1 cellular context compared by ENCODE assay signal in genomic region chr20:45343445-45343866, GRCh38.
TF ChIP-seq lines count a peak whose summit lies in the region.

No MANE protein-coding gene starts in this region.

TF ChIP-seq in K562, 482 proteins besides CTCF, POLR2A, EP300 and RAD21 (continues in another document):
- TF ChIP-seq FOXK1 (CRISPR knock-in tag; IDR thresholded peaks at IDR 0.05; ENCODE audit: borderline replicate concordance): no peak
- TF ChIP-seq ZHX1 (conservative IDR thresholded peaks at IDR 0.05; ENCODE audit: low read length): no peak
- no peak for TF ChIP-seq ZNF398 (CRISPR knock-in tag; IDR thresholded peaks at IDR 0.05)
- TF ChIP-seq CREB1 (IDR thresholded peaks at IDR 0.05): no peak
- no peak for TF ChIP-seq CREB1 (CRISPR knock-in tag; IDR thresholded peaks at IDR 0.05)
- no peak for TF ChIP-seq ZNF699 (CRISPR knock-in tag; IDR thresholded peaks at IDR 0.05; ENCODE audit: insufficient replicate concordance)
- TF ChIP-seq CHD1 (IDR thresholded peaks at IDR 0.05; ENCODE audit: low read length): peak; percentile 2
- no peak for TF ChIP-seq TRIM28 (IDR thresholded peaks at IDR 0.05)
- no peak for TF ChIP-seq ZC3H8 (IDR thresholded peaks at IDR 0.05)
- TF ChIP-seq HDAC2 (IDR thresholded peaks at IDR 0.05): 0 out of 2 replicates have a peak, but pooled peaks have one; percentile 68
- no peak for TF ChIP-seq POLR3A (IDR thresholded peaks at IDR 0.05; ENCODE audit: borderline replicate concordance, extremely low read depth, insufficient read depth, insufficient read length)
- TF ChIP-seq RBM14 (IDR thresholded peaks at IDR 0.05; ENCODE audit: borderline replicate concordance, insufficient read depth, low read depth, low read length): no peak
- TF ChIP-seq KDM4B (IDR thresholded peaks at IDR 0.05; ENCODE audit: borderline replicate concordance in 2 of 2, low read depth in 1 of 2): no peak
- no peak for TF ChIP-seq SLC30A9 (CRISPR knock-in tag; IDR thresholded peaks at IDR 0.05)
- TF ChIP-seq MEIS2 (IDR thresholded peaks at IDR 0.05; ENCODE audit: partially characterized antibody): peak; percentile 70
- TF ChIP-seq RBBP5 (IDR thresholded peaks at IDR 0.05; ENCODE audit: borderline replicate concordance, insufficient read depth, low read length, poor library complexity, severe bottlenecking): no peak
- no peak for TF ChIP-seq DEAF1 (CRISPR knock-in tag; IDR thresholded peaks at IDR 0.05)
- TF ChIP-seq E2F8 (IDR thresholded peaks at IDR 0.05; ENCODE audit: low read depth, partially characterized antibody): no peak
- TF ChIP-seq NCOR1 (IDR thresholded peaks at IDR 0.05): peak; percentile 43; the same call in 1 of the 2 replicates
- no peak for TF ChIP-seq CHD2 (IDR thresholded peaks at IDR 0.05; ENCODE audit: low read depth, low read length)
- TF ChIP-seq HDAC1 (IDR thresholded peaks at IDR 0.05): peak in 1 of 2 experiments; percentile 34; a peak in 1 of 4 replicates
- TF ChIP-seq CBX2 (IDR thresholded peaks at IDR 0.05; ENCODE audit: insufficient read depth, low read length, poor library complexity, severe bottlenecking): no peak
- TF ChIP-seq SMARCC2 (IDR thresholded peaks at IDR 0.05; ENCODE audit: low read depth): no peak
- TF ChIP-seq ETV5 (CRISPR knock-in tag; IDR thresholded peaks at IDR 0.05; ENCODE audit: low read depth): no peak
- no peak for TF ChIP-seq ZNF592 (IDR thresholded peaks at IDR 0.05)
- no peak for TF ChIP-seq SP1 (CRISPR knock-in tag; IDR thresholded peaks at IDR 0.05)
- no peak for TF ChIP-seq ZZZ3 (IDR thresholded peaks at IDR 0.05)
- TF ChIP-seq MEF2A (IDR thresholded peaks at IDR 0.05; ENCODE audit: control insufficient read depth, low read depth, low read length): no peak
- TF ChIP-seq ADNP (tag; IDR thresholded peaks at IDR 0.05): no peak
- no peak for TF ChIP-seq EHMT2 (IDR thresholded peaks at IDR 0.05)
- no peak for TF ChIP-seq EWSR1 (IDR thresholded peaks at IDR 0.05; ENCODE audit: borderline replicate concordance, low read depth, partially characterized antibody)
- no peak for TF ChIP-seq TAF7 (tag; IDR thresholded peaks at IDR 0.05)
- no peak for TF ChIP-seq ARHGAP35 (IDR thresholded peaks at IDR 0.05; ENCODE audit: partially characterized antibody)
- no peak for TF ChIP-seq ZNF707 (CRISPR knock-in tag; conservative IDR thresholded peaks at IDR 0.05)
- TF ChIP-seq BRD4 (IDR thresholded peaks at IDR 0.05): no peak
- TF ChIP-seq ZBTB8A (IDR thresholded peaks at IDR 0.05; ENCODE audit: partially characterized antibody): no peak
- TF ChIP-seq ILK (tag; IDR thresholded peaks at IDR 0.05; ENCODE audit: borderline replicate concordance, low read depth): no peak
- TF ChIP-seq MTA2 (IDR thresholded peaks at IDR 0.05; ENCODE audit: low read depth): 0 out of 2 replicates have a peak, but pooled peaks have one; percentile 31
- no peak for TF ChIP-seq FOXP1 (CRISPR knock-in tag; IDR thresholded peaks at IDR 0.05)
- no peak for TF ChIP-seq PTTG1 (tag; IDR thresholded peaks at IDR 0.05; ENCODE audit: low read depth)
- no peak for TF ChIP-seq BCOR (IDR thresholded peaks at IDR 0.05)
- no peak for TF ChIP-seq CBX1 (IDR thresholded peaks at IDR 0.05; ENCODE audit: low read depth)
- no peak for TF ChIP-seq CREB3L1 (IDR thresholded peaks at IDR 0.05; ENCODE audit: borderline replicate concordance, low read depth)
- no peak for TF ChIP-seq SREBF2 (CRISPR knock-in tag; IDR thresholded peaks at IDR 0.05)
- TF ChIP-seq MAFF (IDR thresholded peaks at IDR 0.05; ENCODE audit: low read length): no peak
- no peak for TF ChIP-seq NRF1 (conservative IDR thresholded peaks at IDR 0.05 in 1 of 2, IDR thresholded peaks at IDR 0.05 in 1 of 2)
- peak; percentile 56 for TF ChIP-seq TCF3 (CRISPR knock-in tag; IDR thresholded peaks at IDR 0.05)
- TF ChIP-seq DACH1 (IDR thresholded peaks at IDR 0.05; ENCODE audit: partially characterized antibody): peak; percentile 55
- TF ChIP-seq MTA1 (IDR thresholded peaks at IDR 0.05; ENCODE audit: borderline replicate concordance): peak; percentile 32; the same call in 1 of the 2 replicates
- TF ChIP-seq JUNB (CRISPR knock-in tag; conservative IDR thresholded peaks at IDR 0.05): no peak
- TF ChIP-seq FUS (optimal IDR thresholded peaks at IDR 0.05; ENCODE audit: low read depth, low read length): no peak
- TF ChIP-seq ZNF133 (CRISPR knock-in tag; IDR thresholded peaks at IDR 0.05): no peak
- no peak for TF ChIP-seq ZNF551 (CRISPR knock-in tag; IDR thresholded peaks at IDR 0.05)
- TF ChIP-seq KAT2B (IDR thresholded peaks at IDR 0.05; ENCODE audit: low read depth, low read length): no peak
- no peak for TF ChIP-seq ASH1L (IDR thresholded peaks at IDR 0.05; ENCODE audit: borderline replicate concordance, low read depth, partially characterized antibody)
- no peak for TF ChIP-seq ZNF668 (CRISPR knock-in tag; IDR thresholded peaks at IDR 0.05)
- no peak for TF ChIP-seq ZNF217 (CRISPR knock-in tag; IDR thresholded peaks at IDR 0.05)
- no peak for TF ChIP-seq ETV1 (tag; conservative IDR thresholded peaks at IDR 0.05; ENCODE audit: low read depth)
- TF ChIP-seq PURB (CRISPR knock-in tag; IDR thresholded peaks at IDR 0.05; ENCODE audit: low read depth): no peak
- TF ChIP-seq HLTF (IDR thresholded peaks at IDR 0.05): no peak
- peak; percentile 71 for TF ChIP-seq TAL1 (IDR thresholded peaks at IDR 0.05)
- no peak for TF ChIP-seq ZNF655 (CRISPR knock-in tag; IDR thresholded peaks at IDR 0.05)
